In genomic region chrX:133609151-133609550, GRCh38 we compare ENCODE assay signal across 15 cellular contexts.
"Had no signal": no experiment of that assay in that cellular context is flagged by ENCODE, and none has a peak within 500 bp of the region (broad histone marks: within the 10 kb centered on the region; RNA-seq: fewer than 3 reads in every experiment).

No MANE protein-coding gene starts in this region.

- H3K9me3 ChIP-seq: uterus had no signal

- H3K36me3 Mint-ChIP-seq: activated naive CD8-positive, alpha-beta T cell had no signal

- H3K4me3 ChIP-seq: dorsolateral prefrontal cortex, lung, psoas muscle, uterus had no signal

- ATAC-seq: activated T-cell treated with anti-CD3 and anti-CD28 coated beads, Interleukin-2, amount 50 U/mL, for 4 hours; esophagus mucosa; naive thymus-derived CD8-positive, alpha-beta T cell had no signal

- DNase-seq: activated CD4-positive, alpha-beta T cell treated with anti-CD3 and anti-CD28 coated beads, Interleukin-2, amount 50 U/mL, for 48 hours; activated CD4-positive, CD25-positive, alpha-beta regulatory T cell treated with anti-CD3 and anti-CD28 coated beads, Interleukin-2, amount 50 U/mL, for 72 hours; activated effector memory CD4-positive, alpha-beta T cell treated with anti-CD3 and anti-CD28 coated beads, Interleukin-2, amount 50 U/mL, for 16 hours; activated T-cell treated with anti-CD3 and anti-CD28 coated beads, Interleukin-2, amount 50 U/mL, for 4 hours; anterior cingulate cortex; dorsolateral prefrontal cortex; hippocampal formation; naive thymus-derived CD8-positive, alpha-beta T cell; nucleus accumbens; psoas muscle; stimulated activated CD4-positive, alpha-beta T cell treated with anti-CD3 and anti-CD28 coated beads, Interleukin-15, amount 100 ng/mL, for 24 hours; uterus had no signal

- H3K4me1 Mint-ChIP-seq: naive thymus-derived CD8-positive, alpha-beta T cell had no signal

- H3K36me3 ChIP-seq: uterus had no signal

- H3K27ac ChIP-seq: dorsolateral prefrontal cortex, uterus had no signal

- H3K4me3 Mint-ChIP-seq: activated naive CD8-positive, alpha-beta T cell; activated T-cell treated with anti-CD3 and anti-CD28 coated beads, Interleukin-2, amount 50 U/mL, for 4 hours; naive thymus-derived CD8-positive, alpha-beta T cell had no signal

- H3K27me3 ChIP-seq: uterus had no signal

- H3K27ac Mint-ChIP-seq: activated naive CD8-positive, alpha-beta T cell; naive thymus-derived CD8-positive, alpha-beta T cell had no signal

- H3K27me3 Mint-ChIP-seq: activated naive CD8-positive, alpha-beta T cell had no signal

- H3K4me1 ChIP-seq: uterus had no signal
